16 cellular contexts compared by ENCODE assay signal in the genomic region with DNA sequence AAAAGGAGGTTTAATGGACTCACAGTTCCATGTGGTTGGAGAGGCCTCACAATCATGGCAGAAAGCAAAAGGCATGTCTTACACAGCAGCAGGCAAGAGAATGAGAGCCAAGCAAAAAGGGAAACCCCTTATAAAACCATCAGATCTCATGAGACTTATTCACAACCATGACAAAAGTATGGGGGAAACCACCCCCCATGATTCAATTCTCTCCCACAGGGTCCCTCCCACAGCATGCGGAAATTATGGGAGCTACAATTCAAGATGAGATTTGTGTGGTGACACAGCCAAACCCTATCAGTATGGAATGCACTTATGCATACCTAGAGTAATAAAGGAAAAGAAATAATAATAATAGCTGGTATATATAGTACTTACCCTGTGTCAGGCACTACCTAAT.
"Had no signal": no experiment of that assay in that cellular context is flagged by ENCODE, and none has a peak within 500 bp of the region (broad histone marks: within the 10 kb centered on the region; RNA-seq: fewer than 3 reads in every experiment).

No MANE protein-coding gene starts in this region.

- ATAC-seq: left lobe of liver, right lobe of liver, SK-N-SH treated with all-trans-retinoic acid at 6 μM for 48 hours had no signal

- H3K27me3 ChIP-seq: neural progenitor cell, right lobe of liver, transverse colon, vagina had no signal

- H3K9me3 ChIP-seq: right lobe of liver, transverse colon, vagina had no signal

- H3K27ac ChIP-seq: neural progenitor cell, right lobe of liver, transverse colon, vagina had no signal

- H3K4me3 Mint-ChIP-seq: activated naive CD8-positive, alpha-beta T cell treated with anti-CD3 and anti-CD28 coated beads, Interleukin-2, amount 10 ng/mL, durations not matched to agents 7 days and 5 days; dendritic cell treated with granulocyte-macrophage colony-stimulating factor and Interleukin-4, amounts not matched to agents 40 ng/mL and 50 ng/mL, for 4 days; naive B cell; neural progenitor cell had no signal

- DNase-seq: activated CD4-positive, alpha-beta T cell treated with anti-CD3 and anti-CD28 coated beads, Interleukin-2, amount 50 U/mL, for 1 hour; activated naive CD8-positive, alpha-beta T cell treated with anti-CD3 and anti-CD28 coated beads, Interleukin-2, amount 10 ng/mL, durations not matched to agents 7 days and 5 days; aorta; cerebellar nuclear complex; effector memory CD4-positive, alpha-beta T cell; foreskin fibroblast; hippocampal formation; naive B cell; right lobe of liver; SHP77 treated with DMSO at 0.1 percent for 48 hours; transverse colon had no signal

- H3K27me3 Mint-ChIP-seq: dendritic cell treated with granulocyte-macrophage colony-stimulating factor and Interleukin-4, amounts not matched to agents 40 ng/mL and 50 ng/mL, for 4 days; naive B cell had no signal

- H3K36me3 Mint-ChIP-seq: activated naive CD8-positive, alpha-beta T cell treated with anti-CD3 and anti-CD28 coated beads, Interleukin-2, amount 10 ng/mL, durations not matched to agents 7 days and 5 days; naive B cell; neural progenitor cell had no signal

- H3K27ac Mint-ChIP-seq: activated naive CD8-positive, alpha-beta T cell treated with anti-CD3 and anti-CD28 coated beads, Interleukin-2, amount 10 ng/mL, durations not matched to agents 7 days and 5 days; dendritic cell treated with granulocyte-macrophage colony-stimulating factor and Interleukin-4, amounts not matched to agents 40 ng/mL and 50 ng/mL, for 4 days; neural progenitor cell had no signal

- H3K9me3 Mint-ChIP-seq: activated naive CD8-positive, alpha-beta T cell treated with anti-CD3 and anti-CD28 coated beads, Interleukin-2, amount 10 ng/mL, durations not matched to agents 7 days and 5 days; dendritic cell treated with granulocyte-macrophage colony-stimulating factor and Interleukin-4, amounts not matched to agents 40 ng/mL and 50 ng/mL, for 4 days; neural progenitor cell had no signal
